3 cellular contexts compared by ENCODE assay signal in genomic region chr2:112332123-112332696, GRCh38.
TF ChIP-seq lines count a peak whose summit lies in the region.

No MANE protein-coding gene starts in this region.

TF ChIP-seq in IMR-90, 13 proteins besides CTCF, POLR2A, EP300 and RAD21:
- no peak for TF ChIP-seq CEBPB (IDR thresholded peaks at IDR 0.05; ENCODE audit: low read depth, low read length)
- no peak for TF ChIP-seq CHD1 (IDR thresholded peaks at IDR 0.05; ENCODE audit: low read depth, low read length)
- no peak for TF ChIP-seq RCOR1 (IDR thresholded peaks at IDR 0.05; ENCODE audit: insufficient replicate concordance, low read length)
- TF ChIP-seq BHLHE40 (IDR thresholded peaks at IDR 0.05; ENCODE audit: low read depth, low read length) = no peak
- TF ChIP-seq SMC3 (IDR thresholded peaks at IDR 0.05; ENCODE audit: low read depth, low read length) = no peak
- no peak for TF ChIP-seq MXI1 (IDR thresholded peaks at IDR 0.05; ENCODE audit: borderline replicate concordance, low read depth, low read length)
- TF ChIP-seq, protein P1, sequence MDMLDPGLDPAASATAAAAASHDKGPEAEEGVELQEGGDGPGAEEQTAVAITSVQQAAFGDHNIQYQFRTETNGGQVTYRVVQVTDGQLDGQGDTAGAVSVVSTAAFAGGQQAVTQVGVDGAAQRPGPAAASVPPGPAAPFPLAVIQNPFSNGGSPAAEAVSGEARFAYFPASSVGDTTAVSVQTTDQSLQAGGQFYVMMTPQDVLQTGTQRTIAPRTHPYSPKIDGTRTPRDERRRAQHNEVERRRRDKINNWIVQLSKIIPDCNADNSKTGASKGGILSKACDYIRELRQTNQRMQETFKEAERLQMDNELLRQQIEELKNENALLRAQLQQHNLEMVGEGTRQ (IDR thresholded peaks at IDR 0.05; ENCODE audit: low read depth, low read length) = no peak
- no peak for TF ChIP-seq MAZ (IDR thresholded peaks at IDR 0.05; ENCODE audit: borderline replicate concordance, low read depth, low read length)
- TF ChIP-seq MAFK (IDR thresholded peaks at IDR 0.05; ENCODE audit: low read depth, low read length) = no peak
- no peak for TF ChIP-seq FOS (IDR thresholded peaks at IDR 0.05; ENCODE audit: low read depth, low read length)

TF ChIP-seq in K562, 482 proteins besides CTCF, POLR2A, EP300 and RAD21:
- TF ChIP-seq ZNF639 (CRISPR knock-in tag; conservative IDR thresholded peaks at IDR 0.05 in 1 of 2, IDR thresholded peaks at IDR 0.05 in 1 of 2) = no peak
- TF ChIP-seq ZFPM2 (CRISPR knock-in tag; IDR thresholded peaks at IDR 0.05) = no peak
- TF ChIP-seq ILK (tag; IDR thresholded peaks at IDR 0.05; ENCODE audit: borderline replicate concordance, low read depth) = no peak
- TF ChIP-seq, protein P1 (CRISPR knock-in tag; IDR thresholded peaks at IDR 0.05) = no peak
- TF ChIP-seq ETV6 (IDR thresholded peaks at IDR 0.05; ENCODE audit: borderline replicate concordance in 1 of 2, low read depth in 2 of 2, low read length in 1 of 2) = no peak
- TF ChIP-seq ETV6 (CRISPR knock-in tag; IDR thresholded peaks at IDR 0.05; ENCODE audit: borderline replicate concordance) = no peak
- no peak for TF ChIP-seq JUN (IDR thresholded peaks at IDR 0.05; ENCODE audit: borderline replicate concordance, low read depth, low read length)
- TF ChIP-seq JUN (CRISPR knock-in tag; IDR thresholded peaks at IDR 0.05; ENCODE audit: borderline replicate concordance) = no peak
- TF ChIP-seq ZNF41 (CRISPR knock-in tag; conservative IDR thresholded peaks at IDR 0.05) = no peak
- TF ChIP-seq, protein P2, sequence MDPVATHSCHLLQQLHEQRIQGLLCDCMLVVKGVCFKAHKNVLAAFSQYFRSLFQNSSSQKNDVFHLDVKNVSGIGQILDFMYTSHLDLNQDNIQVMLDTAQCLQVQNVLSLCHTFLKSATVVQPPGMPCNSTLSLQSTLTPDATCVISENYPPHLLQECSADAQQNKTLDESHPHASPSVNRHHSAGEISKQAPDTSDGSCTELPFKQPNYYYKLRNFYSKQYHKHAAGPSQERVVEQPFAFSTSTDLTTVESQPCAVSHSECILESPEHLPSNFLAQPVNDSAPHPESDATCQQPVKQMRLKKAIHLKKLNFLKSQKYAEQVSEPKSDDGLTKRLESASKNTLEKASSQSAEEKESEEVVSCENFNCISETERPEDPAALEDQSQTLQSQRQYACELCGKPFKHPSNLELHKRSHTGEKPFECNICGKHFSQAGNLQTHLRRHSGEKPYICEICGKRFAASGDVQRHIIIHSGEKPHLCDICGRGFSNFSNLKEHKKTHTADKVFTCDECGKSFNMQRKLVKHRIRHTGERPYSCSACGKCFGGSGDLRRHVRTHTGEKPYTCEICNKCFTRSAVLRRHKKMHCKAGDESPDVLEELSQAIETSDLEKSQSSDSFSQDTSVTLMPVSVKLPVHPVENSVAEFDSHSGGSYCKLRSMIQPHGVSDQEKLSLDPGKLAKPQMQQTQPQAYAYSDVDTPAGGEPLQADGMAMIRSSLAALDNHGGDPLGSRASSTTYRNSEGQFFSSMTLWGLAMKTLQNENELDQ (CRISPR knock-in tag; IDR thresholded peaks at IDR 0.05; ENCODE audit: borderline replicate concordance) = no peak
- TF ChIP-seq DMBX1 (CRISPR knock-in tag; IDR thresholded peaks at IDR 0.05; ENCODE audit: borderline replicate concordance) = no peak
- no peak for TF ChIP-seq CBFA2T2 (conservative IDR thresholded peaks at IDR 0.05)
- TF ChIP-seq ZBTB33 (CRISPR knock-in tag; IDR thresholded peaks at IDR 0.05) = no peak

TF ChIP-seq in HepG2, 621 proteins besides CTCF, POLR2A, EP300 and RAD21:
- TF ChIP-seq ZNF121 (CRISPR knock-in tag; IDR thresholded peaks at IDR 0.05) (0 out of 2 replicates have a peak, but pooled peaks have one; percentile 36), ZNF569 (CRISPR knock-in tag; IDR thresholded peaks at IDR 0.05; ENCODE audit: borderline replicate concordance) (no peak)
